ENCODE assay signal across 20 cellular contexts in the genomic region with DNA sequence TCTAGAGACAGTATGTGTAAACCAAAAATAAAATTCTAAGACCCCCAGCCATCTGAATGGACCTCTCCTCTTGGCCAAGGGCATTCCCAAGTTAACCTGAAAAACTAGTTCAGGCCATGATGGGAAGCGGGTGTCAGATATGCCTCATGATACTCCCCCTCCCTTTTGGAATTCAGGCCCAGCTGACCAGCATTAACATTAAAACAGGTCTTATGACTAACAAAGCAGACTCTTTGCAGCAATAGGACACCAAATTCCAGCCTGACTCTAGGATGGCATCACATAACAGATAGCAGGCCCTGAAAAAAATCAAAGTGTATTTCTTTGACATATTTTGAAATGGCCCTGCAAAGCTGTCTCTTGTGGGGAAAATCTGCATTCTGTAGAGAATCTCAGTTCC.
"Had no signal": no experiment of that assay in that cellular context is flagged by ENCODE, and none has a peak within 500 bp of the region (broad histone marks: within the 10 kb centered on the region; RNA-seq: fewer than 3 reads in every experiment).

No MANE protein-coding gene starts in this region.

- H3K27me3 ChIP-seq: adrenal gland, cardiac muscle cell, esophagus squamous epithelium had no signal

- H3K4me1 ChIP-seq: adrenal gland, spleen had no signal

- H3K27ac ChIP-seq: adrenal gland, cardiac muscle cell, esophagus squamous epithelium, spleen, VCaP had no signal

- H3K4me3 Mint-ChIP-seq: dendritic cell treated with granulocyte-macrophage colony-stimulating factor and Interleukin-4, amounts not matched to agents 40 ng/mL and 50 ng/mL, for 4 days; memory B cell; natural killer cell had no signal

- H3K36me3 Mint-ChIP-seq: activated naive CD4-positive, alpha-beta T cell treated with anti-CD3 and anti-CD28 coated beads, Interleukin-2, amount 50 U/mL, for 72 hours; memory B cell; natural killer cell had no signal

- H3K9me3 ChIP-seq: adrenal gland, esophagus squamous epithelium, mucosa of descending colon, spleen had no signal

- H3K4me3 ChIP-seq: adrenal gland, cardiac muscle cell, esophagus squamous epithelium, mucosa of descending colon, spleen had no signal

- ATAC-seq: activated naive CD4-positive, alpha-beta T cell treated with anti-CD3 and anti-CD28 coated beads, Interleukin-2, amount 50 U/mL, for 72 hours; left ventricle myocardium superior; mucosa of descending colon; natural killer cell; sciatic nerve had no signal

- H3K9me3 Mint-ChIP-seq: activated naive CD4-positive, alpha-beta T cell treated with anti-CD3 and anti-CD28 coated beads, Interleukin-2, amount 50 U/mL, for 72 hours; dendritic cell treated with granulocyte-macrophage colony-stimulating factor and Interleukin-4, amounts not matched to agents 40 ng/mL and 50 ng/mL, for 4 days; memory B cell; natural killer cell had no signal

- DNase-seq: activated CD4-positive, alpha-beta T cell treated with anti-CD3 and anti-CD28 coated beads, Interleukin-2, amount 50 U/mL, for 48 hours; activated gamma-delta T cell treated with Interleukin-2 at 50 U/mL for 16 hours; adrenal gland; effector memory CD4-positive, alpha-beta T cell; esophagus squamous epithelium; kidney glomerular epithelial cell; left ventricle myocardium superior; mucosa of descending colon; natural killer cell; spleen; stimulated activated CD8-positive, alpha-beta memory T cell treated with anti-CD3 and anti-CD28 coated beads, Interleukin-4, amount 100 ng/mL, for 48 hours; stimulated activated naive CD4-positive, alpha-beta T cell; SW 1271; T-helper 2 cell had no signal

- H3K27ac Mint-ChIP-seq: activated naive CD4-positive, alpha-beta T cell treated with anti-CD3 and anti-CD28 coated beads, Interleukin-2, amount 50 U/mL, for 72 hours; dendritic cell treated with granulocyte-macrophage colony-stimulating factor and Interleukin-4, amounts not matched to agents 40 ng/mL and 50 ng/mL, for 4 days; memory B cell; natural killer cell had no signal

- H3K36me3 ChIP-seq: adrenal gland, cardiac muscle cell, esophagus squamous epithelium, spleen had no signal
